In genomic region chr4:8141935-8142334, GRCh38 we compare ENCODE assay signal across 24 cellular contexts.
"Had no signal": no experiment of that assay in that cellular context is flagged by ENCODE, and none has a peak within 500 bp of the region (broad histone marks: within the 10 kb centered on the region; RNA-seq: fewer than 3 reads in every experiment).

No MANE protein-coding gene starts in this region.

- H3K4me1 Mint-ChIP-seq: activated B cell treated with CpG ODN at 0.5 μM for 24 hours; activated CD4-positive, alpha-beta T cell treated with anti-CD3 and anti-CD28 coated beads for 36 hours; naive B cell had no signal

- ATAC-seq: activated CD4-positive, alpha-beta T cell treated with anti-CD3 and anti-CD28 coated beads for 36 hours; activated naive CD4-positive, alpha-beta T cell treated with anti-CD3 and anti-CD28 coated beads, Interleukin-2, amount 50 U/mL, for 72 hours; activated T-cell treated with anti-CD3 and anti-CD28 coated beads, Interleukin-2, amount 50 U/mL, for 72 hours; body of pancreas; stimulated activated naive CD8-positive, alpha-beta T cell treated with anti-CD3 and anti-CD28 coated beads, Interleukin-15, Interleukin-2, amounts not matched to agents 100 U/mL and 50 U/mL, for 24 hours had no signal

- H3K36me3 ChIP-seq: adrenal gland, colonic mucosa, sigmoid colon, thoracic aorta, vagina had no signal

- H3K4me1 ChIP-seq: colonic mucosa had no signal

- DNase-seq: activated B cell treated with CpG ODN at 0.5 μM for 24 hours; activated CD4-positive, alpha-beta T cell treated with anti-CD3 and anti-CD28 coated beads for 36 hours; activated naive CD4-positive, alpha-beta T cell; activated T-cell treated with anti-CD3 and anti-CD28 coated beads for 4 hours; activated T-cell treated with anti-CD3 and anti-CD28 coated beads, Interleukin-2, amount 50 U/mL, for 72 hours; adrenal gland; aorta; body of pancreas; cerebellar nuclear complex; colonic mucosa; effector CD8-positive, alpha-beta T cell; kidney glomerular epithelial cell; mammary epithelial cell; naive B cell; sigmoid colon; stimulated activated naive CD8-positive, alpha-beta T cell treated with anti-CD3 and anti-CD28 coated beads, Interleukin-15, Interleukin-2, amounts not matched to agents 100 U/mL and 50 U/mL, for 24 hours; T-helper 1 cell; trophoblast cell had no signal

- H3K27ac ChIP-seq: adrenal gland, body of pancreas, colonic mucosa, epithelial cell of prostate, sigmoid colon, thoracic aorta, vagina had no signal

- H3K4me3 ChIP-seq: adrenal gland, body of pancreas, colonic mucosa, sigmoid colon, thoracic aorta, vagina had no signal

- H3K4me3 Mint-ChIP-seq: activated B cell treated with CpG ODN at 0.5 μM for 24 hours; activated CD4-positive, alpha-beta T cell treated with anti-CD3 and anti-CD28 coated beads for 36 hours; activated T-cell treated with anti-CD3 and anti-CD28 coated beads, Interleukin-2, amount 50 U/mL, for 72 hours; naive B cell; neural crest cell; T-helper 2 cell treated with Interferon-gamma antibody and Interleukin-4, amounts not matched to agents 5 μg/mL and 100 μg/mL, for 36 hours had no signal

- H3K27me3 ChIP-seq: adrenal gland, body of pancreas, colonic mucosa, sigmoid colon, vagina had no signal

- H3K27ac Mint-ChIP-seq: activated B cell treated with CpG ODN at 0.5 μM for 24 hours; activated CD4-positive, alpha-beta T cell treated with anti-CD3 and anti-CD28 coated beads for 36 hours; activated naive CD4-positive, alpha-beta T cell treated with anti-CD3 and anti-CD28 coated beads, Interleukin-2, amount 50 U/mL, for 72 hours; activated T-cell treated with anti-CD3 and anti-CD28 coated beads, Interleukin-2, amount 50 U/mL, for 72 hours; naive B cell; T-helper 2 cell treated with Interferon-gamma antibody and Interleukin-4, amounts not matched to agents 5 μg/mL and 100 μg/mL, for 36 hours had no signal

- H3K9me3 ChIP-seq: adrenal gland, body of pancreas, colonic mucosa, sigmoid colon, thoracic aorta, vagina had no signal
